Comparison of ENCODE assay signal across 2 cellular contexts in the genomic region with DNA sequence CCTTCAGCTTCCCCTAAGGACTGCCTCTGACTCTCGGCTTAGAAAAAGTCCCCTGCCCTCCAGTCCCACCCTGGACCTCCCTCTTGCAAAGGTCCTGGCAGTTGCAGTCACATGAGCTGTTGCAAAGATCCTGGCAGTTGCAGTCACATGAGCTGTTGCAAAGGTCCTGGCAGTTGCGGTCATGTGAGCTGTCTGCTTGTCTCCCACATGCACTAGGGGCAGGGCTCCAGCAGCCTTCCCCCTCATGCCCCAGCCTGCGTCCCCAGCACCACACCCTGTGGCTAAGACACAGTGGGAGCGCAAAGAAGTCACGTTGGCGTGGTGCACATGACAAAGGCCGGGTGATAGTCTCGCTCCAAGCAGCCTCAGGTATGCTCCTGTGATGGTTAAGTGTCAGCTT.
TF ChIP-seq lines count a peak whose summit lies in the region.

No MANE protein-coding gene starts in this region.

TF ChIP-seq in WTC11, 78 proteins besides CTCF, POLR2A, EP300 and RAD21 (continued from another document):
- TF ChIP-seq, protein P1, sequence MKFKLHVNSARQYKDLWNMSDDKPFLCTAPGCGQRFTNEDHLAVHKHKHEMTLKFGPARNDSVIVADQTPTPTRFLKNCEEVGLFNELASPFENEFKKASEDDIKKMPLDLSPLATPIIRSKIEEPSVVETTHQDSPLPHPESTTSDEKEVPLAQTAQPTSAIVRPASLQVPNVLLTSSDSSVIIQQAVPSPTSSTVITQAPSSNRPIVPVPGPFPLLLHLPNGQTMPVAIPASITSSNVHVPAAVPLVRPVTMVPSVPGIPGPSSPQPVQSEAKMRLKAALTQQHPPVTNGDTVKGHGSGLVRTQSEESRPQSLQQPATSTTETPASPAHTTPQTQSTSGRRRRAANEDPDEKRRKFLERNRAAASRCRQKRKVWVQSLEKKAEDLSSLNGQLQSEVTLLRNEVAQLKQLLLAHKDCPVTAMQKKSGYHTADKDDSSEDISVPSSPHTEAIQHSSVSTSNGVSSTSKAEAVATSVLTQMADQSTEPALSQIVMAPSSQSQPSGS (CRISPR knock-in tag; IDR thresholded peaks at IDR 0.05; ENCODE audit: borderline replicate concordance, low read depth) = no peak
- TF ChIP-seq, protein P2, sequence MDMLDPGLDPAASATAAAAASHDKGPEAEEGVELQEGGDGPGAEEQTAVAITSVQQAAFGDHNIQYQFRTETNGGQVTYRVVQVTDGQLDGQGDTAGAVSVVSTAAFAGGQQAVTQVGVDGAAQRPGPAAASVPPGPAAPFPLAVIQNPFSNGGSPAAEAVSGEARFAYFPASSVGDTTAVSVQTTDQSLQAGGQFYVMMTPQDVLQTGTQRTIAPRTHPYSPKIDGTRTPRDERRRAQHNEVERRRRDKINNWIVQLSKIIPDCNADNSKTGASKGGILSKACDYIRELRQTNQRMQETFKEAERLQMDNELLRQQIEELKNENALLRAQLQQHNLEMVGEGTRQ (CRISPR knock-in tag; IDR thresholded peaks at IDR 0.05) = peak; percentile 75

TF ChIP-seq in GM23338, 12 proteins besides CTCF, POLR2A, EP300 and RAD21 (continued from another document):
- TF ChIP-seq, protein P3, sequence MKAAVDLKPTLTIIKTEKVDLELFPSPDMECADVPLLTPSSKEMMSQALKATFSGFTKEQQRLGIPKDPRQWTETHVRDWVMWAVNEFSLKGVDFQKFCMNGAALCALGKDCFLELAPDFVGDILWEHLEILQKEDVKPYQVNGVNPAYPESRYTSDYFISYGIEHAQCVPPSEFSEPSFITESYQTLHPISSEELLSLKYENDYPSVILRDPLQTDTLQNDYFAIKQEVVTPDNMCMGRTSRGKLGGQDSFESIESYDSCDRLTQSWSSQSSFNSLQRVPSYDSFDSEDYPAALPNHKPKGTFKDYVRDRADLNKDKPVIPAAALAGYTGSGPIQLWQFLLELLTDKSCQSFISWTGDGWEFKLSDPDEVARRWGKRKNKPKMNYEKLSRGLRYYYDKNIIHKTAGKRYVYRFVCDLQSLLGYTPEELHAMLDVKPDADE (IDR thresholded peaks at IDR 0.05) = no peak
- TF ChIP-seq CREB1 (CRISPR knock-in tag; IDR thresholded peaks at IDR 0.05; ENCODE audit: low read depth) = no peak
- no peak for TF ChIP-seq STAT1 (IDR thresholded peaks at IDR 0.05; ENCODE audit: unreplicated experiment)
